1 cellular context compared by ENCODE assay signal in the genomic region with DNA sequence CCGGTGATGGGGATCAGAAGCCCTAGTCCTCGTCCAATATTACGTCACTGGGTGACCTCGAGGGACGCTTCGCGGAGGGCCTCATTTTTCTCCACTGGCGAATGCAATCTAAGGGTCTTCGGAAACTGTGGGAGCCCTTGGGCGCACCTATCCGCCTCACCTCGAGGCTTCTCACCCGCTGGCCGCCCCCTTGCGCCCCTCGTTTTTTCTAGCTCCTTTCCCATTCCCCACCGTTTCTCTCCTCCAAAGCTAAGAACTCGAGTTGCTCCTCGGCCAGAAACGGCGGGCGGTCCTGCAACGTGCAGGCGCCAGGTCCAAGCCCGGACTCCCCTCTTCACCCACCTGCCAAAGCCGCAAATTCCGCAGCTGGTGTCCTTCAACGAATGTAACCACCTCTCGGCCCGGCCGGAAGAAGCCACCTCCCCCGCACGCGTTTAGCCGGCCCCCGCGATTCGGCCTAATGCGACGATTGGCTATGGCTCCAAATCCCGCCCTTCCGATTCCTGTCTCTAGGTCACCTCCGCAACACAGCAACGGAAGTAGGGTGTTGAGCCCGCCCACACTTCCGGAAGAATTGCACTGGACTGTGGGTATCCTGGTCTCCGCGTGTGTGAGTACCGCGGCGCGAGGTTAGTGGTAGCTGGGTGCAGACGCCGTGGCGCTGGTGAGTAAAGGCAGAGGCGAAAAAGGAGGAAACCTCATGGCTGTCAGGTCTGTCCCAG.
TF ChIP-seq lines count a peak whose summit lies in the region.

A gene with protein sequence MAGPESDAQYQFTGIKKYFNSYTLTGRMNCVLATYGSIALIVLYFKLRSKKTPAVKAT (minus strand): TSS at position 409 of the 722 bp plus-strand sequence. CDS start 4,018 bp downstream, outside the sequence.
A gene with protein sequence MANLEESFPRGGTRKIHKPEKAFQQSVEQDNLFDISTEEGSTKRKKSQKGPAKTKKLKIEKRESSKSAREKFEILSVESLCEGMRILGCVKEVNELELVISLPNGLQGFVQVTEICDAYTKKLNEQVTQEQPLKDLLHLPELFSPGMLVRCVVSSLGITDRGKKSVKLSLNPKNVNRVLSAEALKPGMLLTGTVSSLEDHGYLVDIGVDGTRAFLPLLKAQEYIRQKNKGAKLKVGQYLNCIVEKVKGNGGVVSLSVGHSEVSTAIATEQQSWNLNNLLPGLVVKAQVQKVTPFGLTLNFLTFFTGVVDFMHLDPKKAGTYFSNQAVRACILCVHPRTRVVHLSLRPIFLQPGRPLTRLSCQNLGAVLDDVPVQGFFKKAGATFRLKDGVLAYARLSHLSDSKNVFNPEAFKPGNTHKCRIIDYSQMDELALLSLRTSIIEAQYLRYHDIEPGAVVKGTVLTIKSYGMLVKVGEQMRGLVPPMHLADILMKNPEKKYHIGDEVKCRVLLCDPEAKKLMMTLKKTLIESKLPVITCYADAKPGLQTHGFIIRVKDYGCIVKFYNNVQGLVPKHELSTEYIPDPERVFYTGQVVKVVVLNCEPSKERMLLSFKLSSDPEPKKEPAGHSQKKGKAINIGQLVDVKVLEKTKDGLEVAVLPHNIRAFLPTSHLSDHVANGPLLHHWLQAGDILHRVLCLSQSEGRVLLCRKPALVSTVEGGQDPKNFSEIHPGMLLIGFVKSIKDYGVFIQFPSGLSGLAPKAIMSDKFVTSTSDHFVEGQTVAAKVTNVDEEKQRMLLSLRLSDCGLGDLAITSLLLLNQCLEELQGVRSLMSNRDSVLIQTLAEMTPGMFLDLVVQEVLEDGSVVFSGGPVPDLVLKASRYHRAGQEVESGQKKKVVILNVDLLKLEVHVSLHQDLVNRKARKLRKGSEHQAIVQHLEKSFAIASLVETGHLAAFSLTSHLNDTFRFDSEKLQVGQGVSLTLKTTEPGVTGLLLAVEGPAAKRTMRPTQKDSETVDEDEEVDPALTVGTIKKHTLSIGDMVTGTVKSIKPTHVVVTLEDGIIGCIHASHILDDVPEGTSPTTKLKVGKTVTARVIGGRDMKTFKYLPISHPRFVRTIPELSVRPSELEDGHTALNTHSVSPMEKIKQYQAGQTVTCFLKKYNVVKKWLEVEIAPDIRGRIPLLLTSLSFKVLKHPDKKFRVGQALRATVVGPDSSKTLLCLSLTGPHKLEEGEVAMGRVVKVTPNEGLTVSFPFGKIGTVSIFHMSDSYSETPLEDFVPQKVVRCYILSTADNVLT (N-terminal part only) (plus strand): TSS at position 560 of the 722 bp plus-strand sequence. CDS start 1,801 bp downstream, outside the sequence.

TF ChIP-seq in HepG2, 621 proteins besides CTCF, POLR2A, EP300 and RAD21 (continued from another document):
- TF ChIP-seq, protein P1, sequence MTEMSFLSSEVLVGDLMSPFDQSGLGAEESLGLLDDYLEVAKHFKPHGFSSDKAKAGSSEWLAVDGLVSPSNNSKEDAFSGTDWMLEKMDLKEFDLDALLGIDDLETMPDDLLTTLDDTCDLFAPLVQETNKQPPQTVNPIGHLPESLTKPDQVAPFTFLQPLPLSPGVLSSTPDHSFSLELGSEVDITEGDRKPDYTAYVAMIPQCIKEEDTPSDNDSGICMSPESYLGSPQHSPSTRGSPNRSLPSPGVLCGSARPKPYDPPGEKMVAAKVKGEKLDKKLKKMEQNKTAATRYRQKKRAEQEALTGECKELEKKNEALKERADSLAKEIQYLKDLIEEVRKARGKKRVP (CRISPR knock-in tag; IDR thresholded peaks at IDR 0.05) = peak in 1 of 2 experiments; percentile 81; a peak in 2 of 4 replicates
- TF ChIP-seq ARID2 (CRISPR knock-in tag; IDR thresholded peaks at IDR 0.05; ENCODE audit: borderline replicate concordance) = peak; percentile 58; the same call in 1 of the 2 replicates
- TF ChIP-seq, protein P2, sequence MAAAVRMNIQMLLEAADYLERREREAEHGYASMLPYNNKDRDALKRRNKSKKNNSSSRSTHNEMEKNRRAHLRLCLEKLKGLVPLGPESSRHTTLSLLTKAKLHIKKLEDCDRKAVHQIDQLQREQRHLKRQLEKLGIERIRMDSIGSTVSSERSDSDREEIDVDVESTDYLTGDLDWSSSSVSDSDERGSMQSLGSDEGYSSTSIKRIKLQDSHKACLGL (CRISPR knock-in tag; IDR thresholded peaks at IDR 0.05) = peak; percentile 92
- TF ChIP-seq FLYWCH1 (CRISPR knock-in tag; IDR thresholded peaks at IDR 0.05) = no peak
- TF ChIP-seq, protein P3, sequence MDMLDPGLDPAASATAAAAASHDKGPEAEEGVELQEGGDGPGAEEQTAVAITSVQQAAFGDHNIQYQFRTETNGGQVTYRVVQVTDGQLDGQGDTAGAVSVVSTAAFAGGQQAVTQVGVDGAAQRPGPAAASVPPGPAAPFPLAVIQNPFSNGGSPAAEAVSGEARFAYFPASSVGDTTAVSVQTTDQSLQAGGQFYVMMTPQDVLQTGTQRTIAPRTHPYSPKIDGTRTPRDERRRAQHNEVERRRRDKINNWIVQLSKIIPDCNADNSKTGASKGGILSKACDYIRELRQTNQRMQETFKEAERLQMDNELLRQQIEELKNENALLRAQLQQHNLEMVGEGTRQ (IDR thresholded peaks at IDR 0.05; ENCODE audit: low read depth, low read length) = no peak
- TF ChIP-seq, protein P3 (CRISPR knock-in tag; IDR thresholded peaks at IDR 0.05; ENCODE audit: borderline replicate concordance) = no peak
- peak; percentile 53 for TF ChIP-seq XRCC5 (optimal IDR thresholded peaks at IDR 0.05; ENCODE audit: low read length)
- no peak for TF ChIP-seq SUZ12 (IDR thresholded peaks at IDR 0.05; ENCODE audit: low read depth, low read length)
- peak; percentile 13; the same call in 1 of the 2 replicates for TF ChIP-seq ZSCAN25 (CRISPR knock-in tag; IDR thresholded peaks at IDR 0.05)
- TF ChIP-seq ZNF768 (CRISPR knock-in tag; IDR thresholded peaks at IDR 0.05) = peak; percentile 48
- TF ChIP-seq NFATC3 (CRISPR knock-in tag; IDR thresholded peaks at IDR 0.05) = 0 out of 2 replicates have a peak, but pooled peaks have one; percentile 65
- TF ChIP-seq DR1 (CRISPR knock-in tag; IDR thresholded peaks at IDR 0.05) = peak; percentile 82
- TF ChIP-seq PHF5A (CRISPR knock-in tag; IDR thresholded peaks at IDR 0.05; ENCODE audit: low read depth, unreplicated experiment) = no peak
- peak; percentile 80; the same call in 1 of the 2 replicates for TF ChIP-seq CCDC6 (CRISPR knock-in tag; IDR thresholded peaks at IDR 0.05)
- TF ChIP-seq ZNF749 (CRISPR knock-in tag; IDR thresholded peaks at IDR 0.05; ENCODE audit: borderline replicate concordance) = no peak
- 0 out of 2 replicates have a peak, but pooled peaks have one; percentile 43 for TF ChIP-seq FOXJ3 (CRISPR knock-in tag; IDR thresholded peaks at IDR 0.05; ENCODE audit: borderline replicate concordance)
- TF ChIP-seq, protein P4, sequence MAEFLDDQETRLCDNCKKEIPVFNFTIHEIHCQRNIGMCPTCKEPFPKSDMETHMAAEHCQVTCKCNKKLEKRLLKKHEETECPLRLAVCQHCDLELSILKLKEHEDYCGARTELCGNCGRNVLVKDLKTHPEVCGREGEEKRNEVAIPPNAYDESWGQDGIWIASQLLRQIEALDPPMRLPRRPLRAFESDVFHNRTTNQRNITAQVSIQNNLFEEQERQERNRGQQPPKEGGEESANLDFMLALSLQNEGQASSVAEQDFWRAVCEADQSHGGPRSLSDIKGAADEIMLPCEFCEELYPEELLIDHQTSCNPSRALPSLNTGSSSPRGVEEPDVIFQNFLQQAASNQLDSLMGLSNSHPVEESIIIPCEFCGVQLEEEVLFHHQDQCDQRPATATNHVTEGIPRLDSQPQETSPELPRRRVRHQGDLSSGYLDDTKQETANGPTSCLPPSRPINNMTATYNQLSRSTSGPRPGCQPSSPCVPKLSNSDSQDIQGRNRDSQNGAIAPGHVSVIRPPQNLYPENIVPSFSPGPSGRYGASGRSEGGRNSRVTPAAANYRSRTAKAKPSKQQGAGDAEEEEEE (CRISPR knock-in tag; IDR thresholded peaks at IDR 0.05; ENCODE audit: borderline replicate concordance) = no peak
- TF ChIP-seq WIZ (CRISPR knock-in tag; IDR thresholded peaks at IDR 0.05) = 0 out of 2 replicates have a peak, but pooled peaks have one; percentile 28
- TF ChIP-seq SALL1 (CRISPR knock-in tag; IDR thresholded peaks at IDR 0.05) = no peak; the same call in none of the 2 replicates
- TF ChIP-seq TCF7 (IDR thresholded peaks at IDR 0.05; ENCODE audit: low read depth) = no peak
- TF ChIP-seq ZFP62 (CRISPR knock-in tag; IDR thresholded peaks at IDR 0.05) = no peak
- 0 out of 2 replicates have a peak, but pooled peaks have one; percentile 76 for TF ChIP-seq ZNF766 (CRISPR knock-in tag; IDR thresholded peaks at IDR 0.05; ENCODE audit: borderline replicate concordance)
TF ChIP-seq in HepG2: peak in this region for 282.
